1 cellular context compared by ENCODE assay signal in the genomic region with DNA sequence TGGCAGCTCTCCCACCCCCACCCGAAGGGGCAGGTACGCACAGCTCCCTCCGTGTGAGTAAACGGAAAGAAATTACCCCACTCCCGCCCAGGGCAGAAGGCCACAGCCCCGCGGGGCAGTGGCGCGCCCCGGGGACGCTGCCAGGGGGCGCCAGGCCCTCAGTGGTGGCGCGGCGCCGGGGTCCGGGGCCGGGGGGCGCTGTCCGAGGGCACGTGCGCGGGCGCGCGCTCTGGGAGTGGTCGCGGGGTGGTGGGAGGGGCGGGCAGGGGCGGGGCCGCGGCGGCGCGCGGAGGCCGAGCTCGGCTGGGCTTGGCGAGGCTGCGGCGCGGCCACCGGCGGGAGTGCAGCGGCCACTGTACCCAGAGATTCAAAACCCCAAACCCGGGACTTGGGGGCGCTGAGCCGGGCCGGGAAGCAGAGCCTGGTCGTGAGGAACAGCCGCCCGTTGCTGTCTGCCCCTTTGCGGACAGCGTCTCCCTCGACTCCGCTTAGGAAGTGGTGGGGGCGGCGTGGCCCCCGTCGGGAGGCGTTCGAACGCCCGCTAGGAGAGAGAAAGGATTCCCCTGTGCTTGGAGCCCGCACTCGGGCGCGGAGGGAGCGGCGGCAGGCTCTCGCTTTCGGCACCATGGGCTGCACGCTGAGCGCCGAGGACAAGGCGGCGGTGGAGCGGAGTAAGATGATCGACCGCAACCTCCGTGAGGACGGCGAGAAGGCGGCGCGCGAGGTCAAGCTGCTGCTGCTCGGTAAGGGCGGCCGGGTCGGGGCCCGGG.
TF ChIP-seq lines count a peak whose summit lies in the region.

A gene (plus strand): TSS at position 296 of the 770 bp plus-strand sequence. CDS start 330 bp downstream, at position 626.

TF ChIP-seq in HEK293, 187 proteins besides CTCF, POLR2A, EP300 and RAD21 (continued from another document and continues in another):
- TF ChIP-seq, protein P1, sequence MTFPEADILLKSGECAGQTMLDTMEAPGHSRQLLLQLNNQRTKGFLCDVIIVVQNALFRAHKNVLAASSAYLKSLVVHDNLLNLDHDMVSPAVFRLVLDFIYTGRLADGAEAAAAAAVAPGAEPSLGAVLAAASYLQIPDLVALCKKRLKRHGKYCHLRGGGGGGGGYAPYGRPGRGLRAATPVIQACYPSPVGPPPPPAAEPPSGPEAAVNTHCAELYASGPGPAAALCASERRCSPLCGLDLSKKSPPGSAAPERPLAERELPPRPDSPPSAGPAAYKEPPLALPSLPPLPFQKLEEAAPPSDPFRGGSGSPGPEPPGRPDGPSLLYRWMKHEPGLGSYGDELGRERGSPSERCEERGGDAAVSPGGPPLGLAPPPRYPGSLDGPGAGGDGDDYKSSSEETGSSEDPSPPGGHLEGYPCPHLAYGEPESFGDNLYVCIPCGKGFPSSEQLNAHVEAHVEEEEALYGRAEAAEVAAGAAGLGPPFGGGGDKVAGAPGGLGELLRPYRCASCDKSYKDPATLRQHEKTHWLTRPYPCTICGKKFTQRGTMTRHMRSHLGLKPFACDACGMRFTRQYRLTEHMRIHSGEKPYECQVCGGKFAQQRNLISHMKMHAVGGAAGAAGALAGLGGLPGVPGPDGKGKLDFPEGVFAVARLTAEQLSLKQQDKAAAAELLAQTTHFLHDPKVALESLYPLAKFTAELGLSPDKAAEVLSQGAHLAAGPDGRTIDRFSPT (tag by site-specific recombination; IDR thresholded peaks at IDR 0.05) = no peak
- TF ChIP-seq KLF10 (tag by site-specific recombination; IDR thresholded peaks at IDR 0.05) (peak; percentile 65; the same call in 1 of the 2 replicates), ZSCAN30 (tag by site-specific recombination; IDR thresholded peaks at IDR 0.05) (0 out of 2 replicates have a peak, but pooled peaks have one; percentile 3), ZNF354C (tag by site-specific recombination; IDR thresholded peaks at IDR 0.05; ENCODE audit: borderline replicate concordance, low read depth) (no peak), ZNF610 (tag by site-specific recombination; IDR thresholded peaks at IDR 0.05; ENCODE audit: borderline replicate concordance) (no peak), KLF8 (tag by site-specific recombination; IDR thresholded peaks at IDR 0.05) (no peak), ZIC2 (tag by site-specific recombination; IDR thresholded peaks at IDR 0.05) (peak; percentile 44), ZNF544 (tag by site-specific recombination; IDR thresholded peaks at IDR 0.05) (no peak), ZNF791 (tag by site-specific recombination; IDR thresholded peaks at IDR 0.05) (no peak), ZNF510 (tag by site-specific recombination; IDR thresholded peaks at IDR 0.05; ENCODE audit: insufficient replicate concordance) (no peak), KLF9 (tag by site-specific recombination; IDR thresholded peaks at IDR 0.05; ENCODE audit: low read depth) (peak; percentile 24; the same call in 1 of the 2 replicates), ZNF214 (tag by site-specific recombination; IDR thresholded peaks at IDR 0.05; ENCODE audit: borderline replicate concordance) (no peak), ZNF600 (tag by site-specific recombination; IDR thresholded peaks at IDR 0.05) (no peak), ZBTB20 (tag by site-specific recombination; IDR thresholded peaks at IDR 0.05) (peak; percentile 41; the same call in 1 of the 2 replicates), ZNF114 (tag by site-specific recombination; IDR thresholded peaks at IDR 0.05) (no peak), ZNF184 (tag by site-specific recombination; IDR thresholded peaks at IDR 0.05) (no peak), GLIS2 (tag by site-specific recombination; IDR thresholded peaks at IDR 0.05) (peak; percentile 10; the same call in 1 of the 2 replicates), ZNF221 (tag by site-specific recombination; IDR thresholded peaks at IDR 0.05; ENCODE audit: borderline replicate concordance) (no peak), HOXA7 (CRISPR knock-in tag; IDR thresholded peaks at IDR 0.05; ENCODE audit: borderline replicate concordance) (no peak)
- TF ChIP-seq, protein P2, sequence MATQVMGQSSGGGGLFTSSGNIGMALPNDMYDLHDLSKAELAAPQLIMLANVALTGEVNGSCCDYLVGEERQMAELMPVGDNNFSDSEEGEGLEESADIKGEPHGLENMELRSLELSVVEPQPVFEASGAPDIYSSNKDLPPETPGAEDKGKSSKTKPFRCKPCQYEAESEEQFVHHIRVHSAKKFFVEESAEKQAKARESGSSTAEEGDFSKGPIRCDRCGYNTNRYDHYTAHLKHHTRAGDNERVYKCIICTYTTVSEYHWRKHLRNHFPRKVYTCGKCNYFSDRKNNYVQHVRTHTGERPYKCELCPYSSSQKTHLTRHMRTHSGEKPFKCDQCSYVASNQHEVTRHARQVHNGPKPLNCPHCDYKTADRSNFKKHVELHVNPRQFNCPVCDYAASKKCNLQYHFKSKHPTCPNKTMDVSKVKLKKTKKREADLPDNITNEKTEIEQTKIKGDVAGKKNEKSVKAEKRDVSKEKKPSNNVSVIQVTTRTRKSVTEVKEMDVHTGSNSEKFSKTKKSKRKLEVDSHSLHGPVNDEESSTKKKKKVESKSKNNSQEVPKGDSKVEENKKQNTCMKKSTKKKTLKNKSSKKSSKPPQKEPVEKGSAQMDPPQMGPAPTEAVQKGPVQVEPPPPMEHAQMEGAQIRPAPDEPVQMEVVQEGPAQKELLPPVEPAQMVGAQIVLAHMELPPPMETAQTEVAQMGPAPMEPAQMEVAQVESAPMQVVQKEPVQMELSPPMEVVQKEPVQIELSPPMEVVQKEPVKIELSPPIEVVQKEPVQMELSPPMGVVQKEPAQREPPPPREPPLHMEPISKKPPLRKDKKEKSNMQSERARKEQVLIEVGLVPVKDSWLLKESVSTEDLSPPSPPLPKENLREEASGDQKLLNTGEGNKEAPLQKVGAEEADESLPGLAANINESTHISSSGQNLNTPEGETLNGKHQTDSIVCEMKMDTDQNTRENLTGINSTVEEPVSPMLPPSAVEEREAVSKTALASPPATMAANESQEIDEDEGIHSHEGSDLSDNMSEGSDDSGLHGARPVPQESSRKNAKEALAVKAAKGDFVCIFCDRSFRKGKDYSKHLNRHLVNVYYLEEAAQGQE (tag by site-specific recombination; IDR thresholded peaks at IDR 0.05) = 0 out of 2 replicates have a peak, but pooled peaks have one; percentile 24
- TF ChIP-seq, protein P3, sequence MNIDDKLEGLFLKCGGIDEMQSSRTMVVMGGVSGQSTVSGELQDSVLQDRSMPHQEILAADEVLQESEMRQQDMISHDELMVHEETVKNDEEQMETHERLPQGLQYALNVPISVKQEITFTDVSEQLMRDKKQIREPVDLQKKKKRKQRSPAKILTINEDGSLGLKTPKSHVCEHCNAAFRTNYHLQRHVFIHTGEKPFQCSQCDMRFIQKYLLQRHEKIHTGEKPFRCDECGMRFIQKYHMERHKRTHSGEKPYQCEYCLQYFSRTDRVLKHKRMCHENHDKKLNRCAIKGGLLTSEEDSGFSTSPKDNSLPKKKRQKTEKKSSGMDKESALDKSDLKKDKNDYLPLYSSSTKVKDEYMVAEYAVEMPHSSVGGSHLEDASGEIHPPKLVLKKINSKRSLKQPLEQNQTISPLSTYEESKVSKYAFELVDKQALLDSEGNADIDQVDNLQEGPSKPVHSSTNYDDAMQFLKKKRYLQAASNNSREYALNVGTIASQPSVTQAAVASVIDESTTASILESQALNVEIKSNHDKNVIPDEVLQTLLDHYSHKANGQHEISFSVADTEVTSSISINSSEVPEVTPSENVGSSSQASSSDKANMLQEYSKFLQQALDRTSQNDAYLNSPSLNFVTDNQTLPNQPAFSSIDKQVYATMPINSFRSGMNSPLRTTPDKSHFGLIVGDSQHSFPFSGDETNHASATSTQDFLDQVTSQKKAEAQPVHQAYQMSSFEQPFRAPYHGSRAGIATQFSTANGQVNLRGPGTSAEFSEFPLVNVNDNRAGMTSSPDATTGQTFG (tag by site-specific recombination; IDR thresholded peaks at IDR 0.05; ENCODE audit: borderline replicate concordance) = no peak
- TF ChIP-seq, protein P4, sequence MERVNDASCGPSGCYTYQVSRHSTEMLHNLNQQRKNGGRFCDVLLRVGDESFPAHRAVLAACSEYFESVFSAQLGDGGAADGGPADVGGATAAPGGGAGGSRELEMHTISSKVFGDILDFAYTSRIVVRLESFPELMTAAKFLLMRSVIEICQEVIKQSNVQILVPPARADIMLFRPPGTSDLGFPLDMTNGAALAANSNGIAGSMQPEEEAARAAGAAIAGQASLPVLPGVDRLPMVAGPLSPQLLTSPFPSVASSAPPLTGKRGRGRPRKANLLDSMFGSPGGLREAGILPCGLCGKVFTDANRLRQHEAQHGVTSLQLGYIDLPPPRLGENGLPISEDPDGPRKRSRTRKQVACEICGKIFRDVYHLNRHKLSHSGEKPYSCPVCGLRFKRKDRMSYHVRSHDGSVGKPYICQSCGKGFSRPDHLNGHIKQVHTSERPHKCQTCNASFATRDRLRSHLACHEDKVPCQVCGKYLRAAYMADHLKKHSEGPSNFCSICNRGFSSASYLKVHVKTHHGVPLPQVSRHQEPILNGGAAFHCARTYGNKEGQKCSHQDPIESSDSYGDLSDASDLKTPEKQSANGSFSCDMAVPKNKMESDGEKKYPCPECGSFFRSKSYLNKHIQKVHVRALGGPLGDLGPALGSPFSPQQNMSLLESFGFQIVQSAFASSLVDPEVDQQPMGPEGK (tag by site-specific recombination; IDR thresholded peaks at IDR 0.05) = peak; percentile 38; the same call in 1 of the 2 replicates
- TF ChIP-seq, protein P5, sequence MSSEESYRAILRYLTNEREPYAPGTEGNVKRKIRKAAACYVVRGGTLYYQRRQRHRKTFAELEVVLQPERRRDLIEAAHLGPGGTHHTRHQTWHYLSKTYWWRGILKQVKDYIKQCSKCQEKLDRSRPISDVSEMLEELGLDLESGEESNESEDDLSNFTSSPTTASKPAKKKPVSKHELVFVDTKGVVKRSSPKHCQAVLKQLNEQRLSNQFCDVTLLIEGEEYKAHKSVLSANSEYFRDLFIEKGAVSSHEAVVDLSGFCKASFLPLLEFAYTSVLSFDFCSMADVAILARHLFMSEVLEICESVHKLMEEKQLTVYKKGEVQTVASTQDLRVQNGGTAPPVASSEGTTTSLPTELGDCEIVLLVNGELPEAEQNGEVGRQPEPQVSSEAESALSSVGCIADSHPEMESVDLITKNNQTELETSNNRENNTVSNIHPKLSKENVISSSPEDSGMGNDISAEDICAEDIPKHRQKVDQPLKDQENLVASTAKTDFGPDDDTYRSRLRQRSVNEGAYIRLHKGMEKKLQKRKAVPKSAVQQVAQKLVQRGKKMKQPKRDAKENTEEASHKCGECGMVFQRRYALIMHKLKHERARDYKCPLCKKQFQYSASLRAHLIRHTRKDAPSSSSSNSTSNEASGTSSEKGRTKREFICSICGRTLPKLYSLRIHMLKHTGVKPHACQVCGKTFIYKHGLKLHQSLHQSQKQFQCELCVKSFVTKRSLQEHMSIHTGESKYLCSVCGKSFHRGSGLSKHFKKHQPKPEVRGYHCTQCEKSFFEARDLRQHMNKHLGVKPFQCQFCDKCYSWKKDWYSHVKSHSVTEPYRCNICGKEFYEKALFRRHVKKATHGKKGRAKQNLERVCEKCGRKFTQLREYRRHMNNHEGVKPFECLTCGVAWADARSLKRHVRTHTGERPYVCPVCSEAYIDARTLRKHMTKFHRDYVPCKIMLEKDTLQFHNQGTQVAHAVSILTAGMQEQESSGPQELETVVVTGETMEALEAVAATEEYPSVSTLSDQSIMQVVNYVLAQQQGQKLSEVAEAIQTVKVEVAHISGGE (tag by site-specific recombination; conservative IDR thresholded peaks at IDR 0.05; ENCODE audit: low read depth) = no peak
- TF ChIP-seq, protein P6, sequence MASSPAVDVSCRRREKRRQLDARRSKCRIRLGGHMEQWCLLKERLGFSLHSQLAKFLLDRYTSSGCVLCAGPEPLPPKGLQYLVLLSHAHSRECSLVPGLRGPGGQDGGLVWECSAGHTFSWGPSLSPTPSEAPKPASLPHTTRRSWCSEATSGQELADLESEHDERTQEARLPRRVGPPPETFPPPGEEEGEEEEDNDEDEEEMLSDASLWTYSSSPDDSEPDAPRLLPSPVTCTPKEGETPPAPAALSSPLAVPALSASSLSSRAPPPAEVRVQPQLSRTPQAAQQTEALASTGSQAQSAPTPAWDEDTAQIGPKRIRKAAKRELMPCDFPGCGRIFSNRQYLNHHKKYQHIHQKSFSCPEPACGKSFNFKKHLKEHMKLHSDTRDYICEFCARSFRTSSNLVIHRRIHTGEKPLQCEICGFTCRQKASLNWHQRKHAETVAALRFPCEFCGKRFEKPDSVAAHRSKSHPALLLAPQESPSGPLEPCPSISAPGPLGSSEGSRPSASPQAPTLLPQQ (tag by site-specific recombination; IDR thresholded peaks at IDR 0.05) = peak; percentile 12; the same call in 1 of the 2 replicates
- TF ChIP-seq, protein P7, sequence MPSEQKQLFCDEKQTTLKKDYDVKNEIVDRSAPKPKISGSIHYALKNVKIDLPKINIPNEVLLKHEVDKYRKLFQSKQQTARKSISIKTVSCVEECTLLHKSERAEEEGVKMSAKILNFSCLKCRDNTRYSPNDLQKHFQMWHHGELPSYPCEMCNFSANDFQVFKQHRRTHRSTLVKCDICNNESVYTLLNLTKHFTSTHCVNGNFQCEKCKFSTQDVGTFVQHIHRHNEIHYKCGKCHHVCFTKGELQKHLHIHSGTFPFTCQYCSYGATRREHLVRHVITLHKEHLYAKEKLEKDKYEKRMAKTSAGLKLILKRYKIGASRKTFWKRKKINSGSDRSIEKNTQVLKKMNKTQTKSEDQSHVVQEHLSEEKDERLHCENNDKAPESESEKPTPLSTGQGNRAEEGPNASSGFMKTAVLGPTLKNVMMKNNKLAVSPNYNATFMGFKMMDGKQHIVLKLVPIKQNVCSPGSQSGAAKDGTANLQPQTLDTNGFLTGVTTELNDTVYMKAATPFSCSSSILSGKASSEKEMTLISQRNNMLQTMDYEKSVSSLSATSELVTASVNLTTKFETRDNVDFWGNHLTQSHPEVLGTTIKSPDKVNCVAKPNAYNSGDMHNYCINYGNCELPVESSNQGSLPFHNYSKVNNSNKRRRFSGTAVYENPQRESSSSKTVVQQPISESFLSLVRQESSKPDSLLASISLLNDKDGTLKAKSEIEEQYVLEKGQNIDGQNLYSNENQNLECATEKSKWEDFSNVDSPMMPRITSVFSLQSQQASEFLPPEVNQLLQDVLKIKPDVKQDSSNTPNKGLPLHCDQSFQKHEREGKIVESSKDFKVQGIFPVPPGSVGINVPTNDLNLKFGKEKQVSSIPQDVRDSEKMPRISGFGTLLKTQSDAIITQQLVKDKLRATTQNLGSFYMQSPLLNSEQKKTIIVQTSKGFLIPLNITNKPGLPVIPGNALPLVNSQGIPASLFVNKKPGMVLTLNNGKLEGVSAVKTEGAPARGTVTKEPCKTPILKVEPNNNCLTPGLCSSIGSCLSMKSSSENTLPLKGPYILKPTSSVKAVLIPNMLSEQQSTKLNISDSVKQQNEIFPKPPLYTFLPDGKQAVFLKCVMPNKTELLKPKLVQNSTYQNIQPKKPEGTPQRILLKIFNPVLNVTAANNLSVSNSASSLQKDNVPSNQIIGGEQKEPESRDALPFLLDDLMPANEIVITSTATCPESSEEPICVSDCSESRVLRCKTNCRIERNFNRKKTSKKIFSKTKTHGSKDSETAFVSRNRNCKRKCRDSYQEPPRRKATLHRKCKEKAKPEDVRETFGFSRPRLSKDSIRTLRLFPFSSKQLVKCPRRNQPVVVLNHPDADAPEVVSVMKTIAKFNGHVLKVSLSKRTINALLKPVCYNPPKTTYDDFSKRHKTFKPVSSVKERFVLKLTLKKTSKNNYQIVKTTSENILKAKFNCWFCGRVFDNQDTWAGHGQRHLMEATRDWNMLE (tag by site-specific recombination; conservative IDR thresholded peaks at IDR 0.05; ENCODE audit: low read depth) = no peak
- TF ChIP-seq, protein P8, sequence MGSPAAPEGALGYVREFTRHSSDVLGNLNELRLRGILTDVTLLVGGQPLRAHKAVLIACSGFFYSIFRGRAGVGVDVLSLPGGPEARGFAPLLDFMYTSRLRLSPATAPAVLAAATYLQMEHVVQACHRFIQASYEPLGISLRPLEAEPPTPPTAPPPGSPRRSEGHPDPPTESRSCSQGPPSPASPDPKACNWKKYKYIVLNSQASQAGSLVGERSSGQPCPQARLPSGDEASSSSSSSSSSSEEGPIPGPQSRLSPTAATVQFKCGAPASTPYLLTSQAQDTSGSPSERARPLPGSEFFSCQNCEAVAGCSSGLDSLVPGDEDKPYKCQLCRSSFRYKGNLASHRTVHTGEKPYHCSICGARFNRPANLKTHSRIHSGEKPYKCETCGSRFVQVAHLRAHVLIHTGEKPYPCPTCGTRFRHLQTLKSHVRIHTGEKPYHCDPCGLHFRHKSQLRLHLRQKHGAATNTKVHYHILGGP (tag by site-specific recombination; IDR thresholded peaks at IDR 0.05) = no peak
